Comparison of ENCODE assay signal across 1 cellular context in genomic region chr1:32023351-32023750, GRCh38.
TF ChIP-seq lines count a peak whose summit lies in the region.

No MANE protein-coding gene starts in this region.

TF ChIP-seq in HCT116, 20 proteins besides CTCF, POLR2A, EP300 and RAD21:
- TF ChIP-seq SRF (IDR thresholded peaks at IDR 0.05; ENCODE audit: low read depth) (no peak), EZH2phosphoT487 (IDR thresholded peaks at IDR 0.05; ENCODE audit: borderline replicate concordance) (no peak), ATF3 (IDR thresholded peaks at IDR 0.05) (no peak), ZBTB33 (IDR thresholded peaks at IDR 0.05; ENCODE audit: extremely low read depth, insufficient replicate concordance, low read length) (no peak), SIN3A (IDR thresholded peaks at IDR 0.05; ENCODE audit: low read depth) (no peak), YY1 (IDR thresholded peaks at IDR 0.05; ENCODE audit: extremely low read depth, insufficient replicate concordance, low read depth, low read length) (no peak), ELF1 (IDR thresholded peaks at IDR 0.05; ENCODE audit: borderline replicate concordance, low read depth) (no peak), EGR1 (IDR thresholded peaks at IDR 0.05; ENCODE audit: low read depth) (no peak), POLR2AphosphoS5 (IDR thresholded peaks at IDR 0.05; ENCODE audit: low read depth, low read length) (no peak), CEBPB (IDR thresholded peaks at IDR 0.05; ENCODE audit: low read depth) (no peak), CBX3 (IDR thresholded peaks at IDR 0.05; ENCODE audit: low read depth) (no peak), EZH2 (IDR thresholded peaks at IDR 0.05) (no peak), ZFX (IDR thresholded peaks at IDR 0.05) (no peak), SP1 (IDR thresholded peaks at IDR 0.05; ENCODE audit: low read depth) (no peak), FOSL1 (IDR thresholded peaks at IDR 0.05; ENCODE audit: low read depth) (no peak), JUND (IDR thresholded peaks at IDR 0.05) (no peak), TCF7L2 (IDR thresholded peaks at IDR 0.05; ENCODE audit: borderline replicate concordance, extremely low read depth, insufficient read depth, insufficient read length) (no peak)
- TF ChIP-seq, protein P1, sequence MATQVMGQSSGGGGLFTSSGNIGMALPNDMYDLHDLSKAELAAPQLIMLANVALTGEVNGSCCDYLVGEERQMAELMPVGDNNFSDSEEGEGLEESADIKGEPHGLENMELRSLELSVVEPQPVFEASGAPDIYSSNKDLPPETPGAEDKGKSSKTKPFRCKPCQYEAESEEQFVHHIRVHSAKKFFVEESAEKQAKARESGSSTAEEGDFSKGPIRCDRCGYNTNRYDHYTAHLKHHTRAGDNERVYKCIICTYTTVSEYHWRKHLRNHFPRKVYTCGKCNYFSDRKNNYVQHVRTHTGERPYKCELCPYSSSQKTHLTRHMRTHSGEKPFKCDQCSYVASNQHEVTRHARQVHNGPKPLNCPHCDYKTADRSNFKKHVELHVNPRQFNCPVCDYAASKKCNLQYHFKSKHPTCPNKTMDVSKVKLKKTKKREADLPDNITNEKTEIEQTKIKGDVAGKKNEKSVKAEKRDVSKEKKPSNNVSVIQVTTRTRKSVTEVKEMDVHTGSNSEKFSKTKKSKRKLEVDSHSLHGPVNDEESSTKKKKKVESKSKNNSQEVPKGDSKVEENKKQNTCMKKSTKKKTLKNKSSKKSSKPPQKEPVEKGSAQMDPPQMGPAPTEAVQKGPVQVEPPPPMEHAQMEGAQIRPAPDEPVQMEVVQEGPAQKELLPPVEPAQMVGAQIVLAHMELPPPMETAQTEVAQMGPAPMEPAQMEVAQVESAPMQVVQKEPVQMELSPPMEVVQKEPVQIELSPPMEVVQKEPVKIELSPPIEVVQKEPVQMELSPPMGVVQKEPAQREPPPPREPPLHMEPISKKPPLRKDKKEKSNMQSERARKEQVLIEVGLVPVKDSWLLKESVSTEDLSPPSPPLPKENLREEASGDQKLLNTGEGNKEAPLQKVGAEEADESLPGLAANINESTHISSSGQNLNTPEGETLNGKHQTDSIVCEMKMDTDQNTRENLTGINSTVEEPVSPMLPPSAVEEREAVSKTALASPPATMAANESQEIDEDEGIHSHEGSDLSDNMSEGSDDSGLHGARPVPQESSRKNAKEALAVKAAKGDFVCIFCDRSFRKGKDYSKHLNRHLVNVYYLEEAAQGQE (IDR thresholded peaks at IDR 0.05; ENCODE audit: low read depth), result no peak
- TF ChIP-seq, protein P2, sequence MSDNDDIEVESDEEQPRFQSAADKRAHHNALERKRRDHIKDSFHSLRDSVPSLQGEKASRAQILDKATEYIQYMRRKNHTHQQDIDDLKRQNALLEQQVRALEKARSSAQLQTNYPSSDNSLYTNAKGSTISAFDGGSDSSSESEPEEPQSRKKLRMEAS (IDR thresholded peaks at IDR 0.05), result no peak
